ENCODE assay signal across 1 cellular context in the genomic region with DNA sequence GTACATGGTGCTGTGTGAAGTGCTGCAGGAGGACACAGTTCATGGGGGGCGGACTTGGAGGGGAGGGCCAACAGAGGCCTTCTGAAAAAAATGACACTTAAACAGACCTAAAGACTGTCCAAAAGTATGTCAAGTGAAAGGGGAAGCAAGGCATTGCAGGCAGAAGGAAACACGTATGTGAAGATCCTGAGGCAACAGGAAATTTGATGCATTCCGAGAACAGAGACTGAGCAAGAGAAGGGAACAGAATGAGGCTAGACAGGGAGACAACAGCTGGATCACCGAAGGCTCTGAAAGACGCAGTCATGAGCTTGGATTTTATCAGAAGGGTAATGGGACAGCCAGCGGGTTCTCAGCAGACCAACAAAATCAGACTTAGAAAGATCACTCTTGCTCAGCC.
TF ChIP-seq lines count a peak whose summit lies in the region.

No MANE protein-coding gene starts in this region.

TF ChIP-seq in K562, 482 proteins besides CTCF, POLR2A, EP300 and RAD21:
- TF ChIP-seq ARHGAP35 (IDR thresholded peaks at IDR 0.05; ENCODE audit: partially characterized antibody): peak; percentile 5
- TF ChIP-seq GTF2E2 (tag; IDR thresholded peaks at IDR 0.05): no peak
